In genomic region chr17:82804442-82805191, GRCh38 we compare ENCODE assay signal across 16 cellular contexts. TPM values are rescaled to one million over a fixed set of nuclear protein-coding genes. Genes with fewer than 3 reads are reported as not detected.
A peak's percentile ranks its signal among the peaks of the same experiment; 100 is the strongest.
DNase-seq lines count a peak whose midpoint lies in the region; ATAC-seq and TF ChIP-seq lines count a peak whose summit lies in the region.
"Had no signal": no experiment of that assay in that cellular context is flagged by ENCODE, and none has a peak within 500 bp of the region (broad histone marks: within the 10 kb centered on the region; RNA-seq: fewer than 3 reads in every experiment).

No MANE protein-coding gene starts in this region.

- H3K4me1 ChIP-seq in DND-41 (ENCODE audit: insufficient read depth, low read length) (no peaks in the 10 kb centered on the region), prostate gland (replicated peaks) (no peaks in the 10 kb centered on the region)

- peaks cover 24% of the 10 kb centered on the region for H3K36me3 Mint-ChIP-seq in activated naive CD8-positive, alpha-beta T cell treated with anti-CD3 and anti-CD28 coated beads for 36 hours

- H3K27me3 ChIP-seq in DND-41 (ENCODE audit: insufficient read depth, low read length, poor library complexity): no peaks in the 10 kb centered on the region
- H3K27me3 ChIP-seq in prostate gland (replicated peaks; ENCODE audit: insufficient read depth): no peaks in the 10 kb centered on the region
- H3K27me3 ChIP-seq: brain microvascular endothelial cell had no signal

- H2AFZ ChIP-seq in DND-41 (ENCODE audit: low read depth, low read length): no peak overlapping the region
- H2AFZ ChIP-seq: PC-9 had no signal

- H3K4me3 Mint-ChIP-seq in activated naive CD8-positive, alpha-beta T cell treated with anti-CD3 and anti-CD28 coated beads for 36 hours: no peak overlapping the region
- H3K4me3 Mint-ChIP-seq: mesothelial cell of epicardium had no signal

- TF ChIP-seq CTCF in DND-41 (IDR thresholded peaks at IDR 0.05; ENCODE audit: borderline replicate concordance, extremely low read depth, low read length, poor library complexity, severe bottlenecking): no peak
- TF ChIP-seq CTCF in cardiac fibroblast (IDR thresholded peaks at IDR 0.05; ENCODE audit: low read depth, low read length): no peak
- TF ChIP-seq CTCF in prostate gland (IDR thresholded peaks at IDR 0.05): peak in 1 of 4 experiments; percentile 36

- no peak overlapping the region for H3K4me3 ChIP-seq in DND-41 (ENCODE audit: low read depth in 1 of 2, low read length in 2 of 2)
- no peak overlapping the region for H3K4me3 ChIP-seq in cardiac fibroblast (replicated peaks in 1 of 2; ENCODE audit: low read depth in 2 of 2, low read length in 2 of 2)
- no peak overlapping the region for H3K4me3 ChIP-seq in prostate gland
- H3K4me3 ChIP-seq: PC-9 had no signal

- 0 out of 2 replicates have a peak overlapping the region, but pooled peaks have one; percentile 30 for H3K27ac ChIP-seq in DND-41 (ENCODE audit: low read length)
- peak overlapping the region; percentile 28 to 68 for H3K27ac ChIP-seq in prostate gland
- H3K27ac ChIP-seq: brain microvascular endothelial cell, PC-9 had no signal

- peaks cover 4% of the 10 kb centered on the region for H3K4me1 Mint-ChIP-seq in activated naive CD8-positive, alpha-beta T cell treated with anti-CD3 and anti-CD28 coated beads for 36 hours

- H3K9me3 ChIP-seq in DND-41 (ENCODE audit: insufficient read depth, low read length, severe bottlenecking) (peaks cover 4% of the 10 kb centered on the region), prostate gland (no peaks in the 10 kb centered on the region)

- DNase-seq in DND-41 (no peak), cardiac fibroblast (ENCODE audit: low read depth in 2 of 2) (peak; percentile 36 to 84), left cardiac atrium (peak; percentile 83), prostate gland (ENCODE audit: low spot score) (peak; percentile 61), NOMO-1 treated with DMSO at 0.1 percent for 48 hours (lab: John Stamatoyannopoulos, UW; ENCODE audit: unreplicated experiment) (no peak)
- no peak for DNase-seq in activated naive CD8-positive, alpha-beta T cell treated with anti-CD3 and anti-CD28 coated beads for 36 hours
- DNase-seq: brain microvascular endothelial cell; EL; NCI-H1930; PC-9; stimulated activated CD8-positive, alpha-beta memory T cell treated with anti-CD3 and anti-CD28 coated beads, Interleukin-4, amount 100 ng/mL, for 48 hours; T-helper 9 cell had no signal

- peaks cover 49% of the 10 kb centered on the region for H3K79me2 ChIP-seq in DND-41 (ENCODE audit: insufficient read depth, low read length)

- no peaks in the 10 kb centered on the region for H3K27me3 Mint-ChIP-seq in activated naive CD8-positive, alpha-beta T cell treated with anti-CD3 and anti-CD28 coated beads for 36 hours

- H3K27ac Mint-ChIP-seq in activated naive CD8-positive, alpha-beta T cell treated with anti-CD3 and anti-CD28 coated beads for 36 hours: no peak overlapping the region
- H3K27ac Mint-ChIP-seq: mesothelial cell of epicardium had no signal

- no peak for TF ChIP-seq POLR2A in prostate gland (IDR thresholded peaks at IDR 0.05)

- H3K36me3 ChIP-seq in DND-41 (ENCODE audit: insufficient read depth, low read length) (peaks cover 74% of the 10 kb centered on the region), prostate gland (no peaks in the 10 kb centered on the region)
- H3K36me3 ChIP-seq: brain microvascular endothelial cell had no signal

- peaks cover 3% of the 10 kb centered on the region for H3K9me3 Mint-ChIP-seq in activated naive CD8-positive, alpha-beta T cell treated with anti-CD3 and anti-CD28 coated beads for 36 hours

- H3K4me2 ChIP-seq in DND-41 (ENCODE audit: insufficient read depth, low read length): no peak overlapping the region
- H3K4me2 ChIP-seq: PC-9 had no signal

- no peak overlapping the region for H3K9ac ChIP-seq in DND-41 (ENCODE audit: low read depth, low read length)

- intact Hi-C loops in left cardiac atrium (cut with DNase I) (no loop called here), prostate gland (cut with DNase I) (loop anchor here (5.0 kb wide), 1 partner anchor 68 kb away; no protein-coding TSS in a partner anchor)

- ATAC-seq in DND-41 (ENCODE audit: insufficient read depth, low read depth): no peak
- peak; percentile 91 to 92 for ATAC-seq in left cardiac atrium
- no peak for ATAC-seq in HG03280 (IDR thresholded peaks at IDR 0.05; ENCODE audit: unreplicated experiment)
- no peak for ATAC-seq in HG03039 (IDR thresholded peaks at IDR 0.05; ENCODE audit: unreplicated experiment)

- H4K20me1 ChIP-seq in DND-41 (ENCODE audit: insufficient read depth, low read length): peaks cover 37% of the 10 kb centered on the region

- 42% methylated on average over 26 of the region's 27 CpGs for WGBS in prostate gland

RNA-seq across cellular contexts. Expression of gene ZNF750, which starts 35.2 kb away (rescaled TPM):
- total RNA-seq in left cardiac atrium (not detected), prostate gland (10 to 100 TPM in 1 of 2 donors, 1 to 10 TPM in 1; 7.0 to 10.3 TPM)
- total RNA-seq in activated naive CD8-positive, alpha-beta T cell treated with anti-CD3 and anti-CD28 coated beads for 36 hours: not detected
- total RNA-seq: HT1080 had no signal

RNA-seq across cellular contexts. Expression of gene TBCD, which starts 52.8 kb away (rescaled TPM):
- total RNA-seq in left cardiac atrium (10 to 100 TPM; 37.0 to 59.8 TPM), prostate gland (100 to 1,000 TPM in 1 of 2 donors, 10 to 100 TPM in 1; 64.0 to 123 TPM)
- total RNA-seq in activated naive CD8-positive, alpha-beta T cell treated with anti-CD3 and anti-CD28 coated beads for 36 hours: 10 to 100 TPM; 74.5 to 76.9 TPM

Comparison
In these comparisons a context has a peak if more than half of its experiments do, and no peak if none do; other contexts are left out.
1. ATAC-seq: peak in left cardiac atrium (2 of 2); none in DND-41 (single experiment), HG03280 (single experiment) and HG03039 (single experiment).
2. DNase-seq: peak in cardiac fibroblast (2 of 2), left cardiac atrium (single experiment) and prostate gland (single experiment); none in DND-41 (single experiment), activated naive CD8-positive, alpha-beta T cell treated with anti-CD3 and anti-CD28 coated beads for 36 hours (single experiment) and NOMO-1 treated with DMSO at 0.1 percent for 48 hours (single experiment).
3. RNA of gene ZNF750, which starts 35.2 kb away (total RNA-seq): 7.0 to 10.3 TPM in prostate gland; not detected in left cardiac atrium and not detected in activated naive CD8-positive, alpha-beta T cell treated with anti-CD3 and anti-CD28 coated beads for 36 hours; every median in the first group is over 4 times any median in the second.